ENCODE assay signal across 21 cellular contexts in genomic region chr16:24478401-24478800, GRCh38.
"Had no signal": no experiment of that assay in that cellular context is flagged by ENCODE, and none has a peak within 500 bp of the region (broad histone marks: within the 10 kb centered on the region; RNA-seq: fewer than 3 reads in every experiment).

No MANE protein-coding gene starts in this region.

- H3K27me3 ChIP-seq: ascending aorta, right lobe of liver, suprapubic skin, transverse colon, vagina had no signal

- FAIRE-seq: frontal cortex, keratinocyte, small intestine had no signal

- H2AFZ ChIP-seq: parathyroid adenoma had no signal

- H3K36me3 ChIP-seq: ascending aorta, right lobe of liver, suprapubic skin, transverse colon, vagina had no signal

- H3K9ac ChIP-seq: parathyroid adenoma had no signal

- H3K4me1 ChIP-seq: ascending aorta, parathyroid adenoma, right lobe of liver, suprapubic skin, transverse colon, vagina had no signal

- DNase-seq: activated CD4-positive, alpha-beta T cell treated with anti-CD3 and anti-CD28 coated beads for 1 hour; activated CD4-positive, alpha-beta T cell treated with anti-CD3 and anti-CD28 coated beads, Interleukin-2, amount 50 U/mL, for 4 hours; activated gamma-delta T cell; erythroblast; natural killer cell; right lobe of liver; small intestine; stimulated activated CD4-positive, alpha-beta T cell treated with anti-CD3 and anti-CD28 coated beads, Interleukin-15, amount 100 ng/mL, for 24 hours; stimulated activated CD4-positive, alpha-beta T cell treated with anti-CD3 and anti-CD28 coated beads, Interleukin-2, amount 100 ng/mL, for 48 hours; stimulated activated naive CD8-positive, alpha-beta T cell treated with anti-CD3 and anti-CD28 coated beads, Interleukin-15, amount 100 ng/mL, for 72 hours; transverse colon had no signal

- H3K79me2 ChIP-seq: parathyroid adenoma had no signal

- H3K4me3 ChIP-seq: ascending aorta, coronary artery, lung, right lobe of liver, suprapubic skin, transverse colon, vagina had no signal

- ATAC-seq: left lobe of liver; natural killer cell; right lobe of liver; stimulated activated naive CD8-positive, alpha-beta T cell treated with anti-CD3 and anti-CD28 coated beads, Interleukin-15, amount 100 ng/mL, for 72 hours had no signal

- H3K27ac ChIP-seq: ascending aorta, coronary artery, parathyroid adenoma, right lobe of liver, suprapubic skin, transverse colon, vagina, VCaP had no signal

- H3K9me3 ChIP-seq: right lobe of liver, vagina had no signal
